ENCODE assay signal across 11 cellular contexts in genomic region chr2:138421971-138422335, GRCh38.
DNase-seq lines count a peak whose midpoint lies in the region; ATAC-seq and TF ChIP-seq lines count a peak whose summit lies in the region.
"Had no signal": no experiment of that assay in that cellular context is flagged by ENCODE, and none has a peak within 500 bp of the region (broad histone marks: within the 10 kb centered on the region; RNA-seq: fewer than 3 reads in every experiment).

No MANE protein-coding gene starts in this region.

- H2AFZ ChIP-seq in hepatocyte, result no peak overlapping the region

- no peaks in the 10 kb centered on the region for H3K4me1 Mint-ChIP-seq in activated T-helper 2 cell treated with anti-CD3 and anti-CD28 coated beads, Interferon-gamma antibody, Interleukin-2, Interleukin-4, amounts not matched to agents 10 μg/mL and 5 μg/mL and 100 μg/mL, durations not matched to agents 14 hours and 24 hours and 36 hours (ENCODE audit: low read depth)
- H3K4me1 Mint-ChIP-seq in stimulated activated effector memory CD8-positive, alpha-beta T cell treated with anti-CD3 and anti-CD28 coated beads, Interleukin-12 subunit alpha, Interleukin-12 subunit beta, amount 100 ng/mL, for 72 hours, result no peaks in the 10 kb centered on the region
- H3K4me1 Mint-ChIP-seq: stimulated activated naive CD8-positive, alpha-beta T cell treated with anti-CD3 and anti-CD28 coated beads, Interleukin-15, amount 100 ng/mL, for 72 hours had no signal

- no peaks in the 10 kb centered on the region for H3K9me2 ChIP-seq in hepatocyte (replicated peaks; ENCODE audit: insufficient read depth)

- no peak overlapping the region for H3K4me3 ChIP-seq in hepatocyte

- DNase-seq in left cardiac atrium (no peak), cardiac septum (ENCODE audit: low spot score) (no peak), SW480 (ENCODE audit: low spot score) (peak; percentile 15), hepatocyte (ENCODE audit: low spot score) (peak; percentile 21), NCI-H1694 treated with DMSO at 0.1 percent for 48 hours (lab: John Stamatoyannopoulos, UW) (no peak)
- no peak for DNase-seq in activated T-helper 2 cell treated with anti-CD3 and anti-CD28 coated beads, Interferon-gamma antibody, Interleukin-2, Interleukin-4, amounts not matched to agents 10 μg/mL and 5 μg/mL and 100 μg/mL, durations not matched to agents 14 hours and 24 hours and 36 hours (ENCODE audit: low spot score)
- no peak for DNase-seq in stimulated activated effector memory CD8-positive, alpha-beta T cell treated with anti-CD3 and anti-CD28 coated beads, Interleukin-12 subunit alpha, Interleukin-12 subunit beta, amount 100 ng/mL, for 72 hours (ENCODE audit: low spot score in 2 of 2)
- DNase-seq: CD8-positive, alpha-beta T cell; stimulated activated naive CD8-positive, alpha-beta T cell treated with anti-CD3 and anti-CD28 coated beads, Interleukin-15, amount 100 ng/mL, for 72 hours had no signal

- no peak for TF ChIP-seq CTCF in hepatocyte (IDR thresholded peaks at IDR 0.05; ENCODE audit: poor library complexity)

- H3K27me3 Mint-ChIP-seq in activated T-helper 2 cell treated with anti-CD3 and anti-CD28 coated beads, Interferon-gamma antibody, Interleukin-2, Interleukin-4, amounts not matched to agents 10 μg/mL and 5 μg/mL and 100 μg/mL, durations not matched to agents 14 hours and 24 hours and 36 hours (ENCODE audit: low read depth), result no peaks in the 10 kb centered on the region
- H3K27me3 Mint-ChIP-seq: progenitor cell of endocrine pancreas; stimulated activated naive CD8-positive, alpha-beta T cell treated with anti-CD3 and anti-CD28 coated beads, Interleukin-15, amount 100 ng/mL, for 72 hours had no signal

- H3K27ac ChIP-seq in hepatocyte, result peak overlapping the region; percentile 76

- H3K4me3 Mint-ChIP-seq in activated T-helper 2 cell treated with anti-CD3 and anti-CD28 coated beads, Interferon-gamma antibody, Interleukin-2, Interleukin-4, amounts not matched to agents 10 μg/mL and 5 μg/mL and 100 μg/mL, durations not matched to agents 14 hours and 24 hours and 36 hours (ENCODE audit: low read depth), result no peak overlapping the region
- no peak overlapping the region for H3K4me3 Mint-ChIP-seq in stimulated activated effector memory CD8-positive, alpha-beta T cell treated with anti-CD3 and anti-CD28 coated beads, Interleukin-12 subunit alpha, Interleukin-12 subunit beta, amount 100 ng/mL, for 72 hours
- H3K4me3 Mint-ChIP-seq: CD8-positive, alpha-beta T cell; stimulated activated naive CD8-positive, alpha-beta T cell treated with anti-CD3 and anti-CD28 coated beads, Interleukin-15, amount 100 ng/mL, for 72 hours had no signal

- H3K79me2 ChIP-seq in hepatocyte, result no peaks in the 10 kb centered on the region

- no peaks in the 10 kb centered on the region for H3K36me3 ChIP-seq in hepatocyte (replicated peaks; ENCODE audit: insufficient read depth, low read depth)

- intact Hi-C loops in left cardiac atrium (cut with DNase I) (no loop called here), cardiac septum (cut with DNase I) (no loop called here)
- intact Hi-C loops in activated T-helper 2 cell treated with anti-CD3 and anti-CD28 coated beads, Interferon-gamma antibody, Interleukin-2, Interleukin-4, amounts not matched to agents 10 μg/mL and 5 μg/mL and 100 μg/mL, durations not matched to agents 14 hours and 24 hours and 36 hours (cut with micrococcal nuclease), result no loop called here

- H4K20me1 ChIP-seq in hepatocyte (ENCODE audit: insufficient read depth, poor library complexity, severe bottlenecking), result no peaks in the 10 kb centered on the region

- H3K9me3 ChIP-seq in hepatocyte (ENCODE audit: low read depth), result no peaks in the 10 kb centered on the region

- H3K27ac Mint-ChIP-seq in activated T-helper 2 cell treated with anti-CD3 and anti-CD28 coated beads, Interferon-gamma antibody, Interleukin-2, Interleukin-4, amounts not matched to agents 10 μg/mL and 5 μg/mL and 100 μg/mL, durations not matched to agents 14 hours and 24 hours and 36 hours, result no peak overlapping the region
- H3K27ac Mint-ChIP-seq in stimulated activated effector memory CD8-positive, alpha-beta T cell treated with anti-CD3 and anti-CD28 coated beads, Interleukin-12 subunit alpha, Interleukin-12 subunit beta, amount 100 ng/mL, for 72 hours, result no peak overlapping the region
- H3K27ac Mint-ChIP-seq: CD8-positive, alpha-beta T cell; progenitor cell of endocrine pancreas; stimulated activated naive CD8-positive, alpha-beta T cell treated with anti-CD3 and anti-CD28 coated beads, Interleukin-15, amount 100 ng/mL, for 72 hours had no signal

- ATAC-seq in left cardiac atrium (peak; percentile 57 to 86), GM21367 (IDR thresholded peaks at IDR 0.05; ENCODE audit: unreplicated experiment) (no peak)
- no peak for ATAC-seq in stimulated activated effector memory CD8-positive, alpha-beta T cell treated with anti-CD3 and anti-CD28 coated beads, Interleukin-12 subunit alpha, Interleukin-12 subunit beta, amount 100 ng/mL, for 72 hours
- ATAC-seq: CD8-positive, alpha-beta T cell; stimulated activated naive CD8-positive, alpha-beta T cell treated with anti-CD3 and anti-CD28 coated beads, Interleukin-15, amount 100 ng/mL, for 72 hours had no signal

- no peaks in the 10 kb centered on the region for H3K27me3 ChIP-seq in hepatocyte

- H3K36me3 Mint-ChIP-seq in activated T-helper 2 cell treated with anti-CD3 and anti-CD28 coated beads, Interferon-gamma antibody, Interleukin-2, Interleukin-4, amounts not matched to agents 10 μg/mL and 5 μg/mL and 100 μg/mL, durations not matched to agents 14 hours and 24 hours and 36 hours (ENCODE audit: low read depth), result no peaks in the 10 kb centered on the region
- no peaks in the 10 kb centered on the region for H3K36me3 Mint-ChIP-seq in stimulated activated effector memory CD8-positive, alpha-beta T cell treated with anti-CD3 and anti-CD28 coated beads, Interleukin-12 subunit alpha, Interleukin-12 subunit beta, amount 100 ng/mL, for 72 hours
- H3K36me3 Mint-ChIP-seq: CD8-positive, alpha-beta T cell had no signal

- H3K9me3 Mint-ChIP-seq in activated T-helper 2 cell treated with anti-CD3 and anti-CD28 coated beads, Interferon-gamma antibody, Interleukin-2, Interleukin-4, amounts not matched to agents 10 μg/mL and 5 μg/mL and 100 μg/mL, durations not matched to agents 14 hours and 24 hours and 36 hours, result peaks cover 13% of the 10 kb centered on the region
- H3K9me3 Mint-ChIP-seq in stimulated activated effector memory CD8-positive, alpha-beta T cell treated with anti-CD3 and anti-CD28 coated beads, Interleukin-12 subunit alpha, Interleukin-12 subunit beta, amount 100 ng/mL, for 72 hours, result peaks cover 14% of the 10 kb centered on the region

- H3K4me2 ChIP-seq in hepatocyte, result no peak overlapping the region

- H3K4me1 ChIP-seq in hepatocyte (ENCODE audit: insufficient read depth), result peaks cover 11% of the 10 kb centered on the region

Comparison
In these comparisons a context has a peak if more than half of its experiments do, and no peak if none do; other contexts are left out.
1. ATAC-seq: peak in left cardiac atrium (2 of 2); none in stimulated activated effector memory CD8-positive, alpha-beta T cell treated with anti-CD3 and anti-CD28 coated beads, Interleukin-12 subunit alpha, Interleukin-12 subunit beta, amount 100 ng/mL, for 72 hours (single experiment) and GM21367 (single experiment).
2. DNase-seq: peak in SW480 (single experiment) and hepatocyte (single experiment); none in left cardiac atrium (single experiment), cardiac septum (single experiment), activated T-helper 2 cell treated with anti-CD3 and anti-CD28 coated beads, Interferon-gamma antibody, Interleukin-2, Interleukin-4, amounts not matched to agents 10 μg/mL and 5 μg/mL and 100 μg/mL, durations not matched to agents 14 hours and 24 hours and 36 hours (single experiment), stimulated activated effector memory CD8-positive, alpha-beta T cell treated with anti-CD3 and anti-CD28 coated beads, Interleukin-12 subunit alpha, Interleukin-12 subunit beta, amount 100 ng/mL, for 72 hours (0 of 2) and NCI-H1694 treated with DMSO at 0.1 percent for 48 hours (single experiment).